ENCODE assay signal across 26 cellular contexts in the genomic region with DNA sequence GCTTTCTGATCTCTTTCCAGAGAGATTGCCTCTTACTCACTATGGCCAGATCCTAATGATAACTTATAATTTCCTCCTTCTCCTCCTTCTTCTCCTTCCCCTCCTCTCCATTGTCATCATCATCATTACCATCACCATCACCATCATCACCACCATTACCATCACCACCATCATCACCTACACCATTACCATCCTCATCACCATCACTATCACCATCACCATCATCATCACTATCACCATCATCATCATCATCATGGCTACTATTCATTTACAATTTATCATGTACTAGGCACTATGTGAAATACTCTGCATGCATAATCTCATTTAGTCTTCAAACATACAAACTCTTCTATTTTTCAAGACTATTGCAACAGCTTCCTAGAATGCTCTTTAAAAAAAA.
DNase-seq lines count a peak whose midpoint lies in the region; ATAC-seq, FAIRE-seq and TF ChIP-seq lines count a peak whose summit lies in the region.
"Had no signal": no experiment of that assay in that cellular context is flagged by ENCODE, and none has a peak within 500 bp of the region (broad histone marks: within the 10 kb centered on the region; RNA-seq: fewer than 3 reads in every experiment).

No MANE protein-coding gene starts in this region.

- H3K4me3 Mint-ChIP-seq in neural progenitor cell: peak overlapping the region; percentile 4
- H3K4me3 Mint-ChIP-seq: CD14-positive monocyte; CD4-positive, alpha-beta memory T cell; CD4-positive, CD25-positive, alpha-beta regulatory T cell; CD8-positive, alpha-beta memory T cell had no signal

- H2BK120ac ChIP-seq in H1 (replicated peaks; ENCODE audit: low read depth, low read length): no peak overlapping the region

- TF ChIP-seq CTCF in HEK293 (tag by site-specific recombination; IDR thresholded peaks at IDR 0.05): no peak
- TF ChIP-seq CTCF in H1 (IDR thresholded peaks at IDR 0.05; ENCODE audit: control extremely low read depth in 1 of 3, insufficient read depth in 1 of 3, low read depth in 1 of 3, low read length in 3 of 3): no peak
- no peak for TF ChIP-seq CTCF in neural progenitor cell (IDR thresholded peaks at IDR 0.05)
- TF ChIP-seq CTCF in lower lobe of right lung (IDR thresholded peaks at IDR 0.05): no peak
- no peak for TF ChIP-seq CTCF in WERI-Rb-1 (IDR thresholded peaks at IDR 0.05; ENCODE audit: low read depth, low read length)

- no peak overlapping the region for H2AFZ ChIP-seq in H1 (ENCODE audit: low read length)
- no peak overlapping the region for H2AFZ ChIP-seq in neural progenitor cell (replicated peaks)

- no peak overlapping the region for H3K23ac ChIP-seq in H1 (ENCODE audit: insufficient read length)

- no peak overlapping the region for H2AK5ac ChIP-seq in H1 (ENCODE audit: low read depth, low read length)

- DNase-seq in H1 (ENCODE audit: low read depth in 1 of 2, low spot score in 2 of 2) (no peak), neural progenitor cell (ENCODE audit: low spot score) (no peak), lower lobe of right lung (no peak), WERI-Rb-1 (no peak)
- DNase-seq: 8988T; ACHN; BE2C; C1 segment of cervical spinal cord; CD4-positive, alpha-beta memory T cell; CD4-positive, CD25-positive, alpha-beta regulatory T cell; CD8-positive, alpha-beta memory T cell; COR-L47; DMS 273 treated with DMSO at 0.1 percent for 48 hours; DMS153; DMS53; DMS79; DND-41; EL; GDM1 had no signal

- H2BK15ac ChIP-seq in H1 (ENCODE audit: low read length): no peak overlapping the region

- H3K9ac ChIP-seq in H1 (replicated peaks in 1 of 4; ENCODE audit: extremely low read depth in 1 of 4, low read depth in 3 of 4, low read length in 3 of 4): no peak overlapping the region
- no peak overlapping the region for H3K9ac ChIP-seq in neural progenitor cell
- H3K9ac ChIP-seq: BLaER1 had no signal

- no peak for TF ChIP-seq EP300 in H1 (IDR thresholded peaks at IDR 0.05; ENCODE audit: borderline replicate concordance in 1 of 2, low read depth in 2 of 2, low read length in 2 of 2)

- no peak for ATAC-seq in lower lobe of right lung
- ATAC-seq: GM12878 had no signal

- no peak overlapping the region for H3K4ac ChIP-seq in H1 (replicated peaks; ENCODE audit: insufficient read length, low read depth, low read length)

- no peak overlapping the region for H3K4me2 ChIP-seq in H1 (ENCODE audit: insufficient read depth in 1 of 2, low read depth in 2 of 2, low read length in 2 of 2)
- H3K4me2 ChIP-seq in neural progenitor cell: no peak overlapping the region
- H3K4me2 ChIP-seq: BLaER1 had no signal

- no peak overlapping the region for H4K8ac ChIP-seq in H1 (ENCODE audit: extremely low read depth, insufficient read depth, low read length)

- no peak for TF ChIP-seq POLR2A in H1 (IDR thresholded peaks at IDR 0.05; ENCODE audit: control extremely low read depth in 1 of 2, low read depth in 2 of 2, low read length in 2 of 2)

- H3K56ac ChIP-seq in H1 (replicated peaks; ENCODE audit: insufficient read length, low read depth, low read length): peak overlapping the region; percentile 26

- no peaks in the 10 kb centered on the region for H4K20me1 ChIP-seq in H1 (replicated peaks in 1 of 2; ENCODE audit: control insufficient read depth in 1 of 2, insufficient read depth in 2 of 2, low read length in 2 of 2)
- no peaks in the 10 kb centered on the region for H4K20me1 ChIP-seq in neural progenitor cell (ENCODE audit: low read depth)
- H4K20me1 ChIP-seq: BLaER1 had no signal

- no peak overlapping the region for H4K5ac ChIP-seq in H1 (ENCODE audit: insufficient read length, low read depth, low read length)

- no peak overlapping the region for H3K18ac ChIP-seq in H1 (ENCODE audit: extremely low read depth, low read length)

- FAIRE-seq in H1 (lab: Jason Lieb, UNC): no peak
- FAIRE-seq: A204.1, GM12878, GM12892, GM18507 had no signal

- H2BK20ac ChIP-seq in H1 (ENCODE audit: low read length): no peak overlapping the region

- H3K27me3 Mint-ChIP-seq in neural progenitor cell (ENCODE audit: insufficient read depth, low read depth): peaks cover 5% of the 10 kb centered on the region

- H2BK12ac ChIP-seq in H1 (ENCODE audit: low read depth, low read length): no peak overlapping the region

- TF ChIP-seq RAD21 in H1 (IDR thresholded peaks at IDR 0.05 in 1 of 2, conservative IDR thresholded peaks at IDR 0.05 in 1 of 2; ENCODE audit: low read depth in 2 of 2, low read length in 2 of 2): no peak

- peaks cover 3% of the 10 kb centered on the region; the same call in 1 of the 2 replicates for H3K23me2 ChIP-seq in H1 (ENCODE audit: low read depth, low read length)

- no peaks in the 10 kb centered on the region for H3F3A ChIP-seq in neural progenitor cell (ENCODE audit: low read depth)

- H3K14ac ChIP-seq in H1 (ENCODE audit: insufficient read length): no peak overlapping the region

- CTCF ChIA-PET in HEK293 (lab: Yijun Ruan, JAX) (no interaction called here), H1 (lab: Charles Lee; ENCODE audit: partially characterized antibody) (interaction anchor here (1.3 kb wide), 1 partner anchor 15 kb away, joined by 4 read pairs; no protein-coding TSS in a partner anchor)

- no peaks in the 10 kb centered on the region for H3K36me3 Mint-ChIP-seq in neural progenitor cell
- H3K36me3 Mint-ChIP-seq: CD14-positive monocyte; CD4-positive, alpha-beta memory T cell; CD4-positive, CD25-positive, alpha-beta regulatory T cell; CD8-positive, alpha-beta memory T cell had no signal

- H3K27ac ChIP-seq in HEK293 (ENCODE audit: extremely low read depth, low read depth, low read length): no peak overlapping the region
- no peak overlapping the region for H3K27ac ChIP-seq in H1 (ENCODE audit: low read depth, low read length)
- no peak overlapping the region for H3K27ac ChIP-seq in neural progenitor cell
- no peak overlapping the region for H3K27ac ChIP-seq in lower lobe of right lung
- H3K27ac ChIP-seq in WERI-Rb-1: no peak overlapping the region
- H3K27ac ChIP-seq: BLaER1 had no signal

- no peak overlapping the region for H3K27ac Mint-ChIP-seq in neural progenitor cell
- H3K27ac Mint-ChIP-seq: CD14-positive monocyte; CD4-positive, alpha-beta memory T cell; CD4-positive, CD25-positive, alpha-beta regulatory T cell; CD8-positive, alpha-beta memory T cell had no signal

- H3K4me1 ChIP-seq in HEK293 (ENCODE audit: control insufficient read depth, insufficient read depth, low read length) (no peaks in the 10 kb centered on the region), H1 (replicated peaks in 1 of 4; ENCODE audit: control insufficient read depth in 3 of 4, insufficient read depth in 4 of 4, low read length in 3 of 4) (no peaks in the 10 kb centered on the region), neural progenitor cell (no peaks in the 10 kb centered on the region), lower lobe of right lung (no peaks in the 10 kb centered on the region)
- H3K4me1 ChIP-seq: BE2C, BLaER1 had no signal

- H3K9me3 ChIP-seq in HEK293 (ENCODE audit: control insufficient read depth, insufficient read depth, low read depth, low read length): no peaks in the 10 kb centered on the region
- H3K9me3 ChIP-seq in H1 (ENCODE audit: insufficient read depth in 2 of 2, low read depth in 1 of 2, low read length in 1 of 2): no peaks in the 10 kb centered on the region
- H3K9me3 ChIP-seq in neural progenitor cell (ENCODE audit: low read depth): no peaks in the 10 kb centered on the region
- no peaks in the 10 kb centered on the region for H3K9me3 ChIP-seq in lower lobe of right lung
- no peaks in the 10 kb centered on the region for H3K9me3 ChIP-seq in WERI-Rb-1 (ENCODE audit: severe bottlenecking)
- H3K9me3 ChIP-seq: BE2C, BLaER1 had no signal

- H3K4me3 ChIP-seq in HEK293 (ENCODE audit: low read depth, low read length) (no peak overlapping the region), H1 (ENCODE audit: extremely low read depth in 1 of 4, insufficient read depth in 2 of 4, low read depth in 3 of 4, low read length in 4 of 4) (no peak overlapping the region), neural progenitor cell (no peak overlapping the region), lower lobe of right lung (no peak overlapping the region), WERI-Rb-1 (ENCODE audit: low read depth, low read length) (no peak overlapping the region)
- H3K4me3 ChIP-seq: BLaER1, GM12878 had no signal

- intact Hi-C loops in lower lobe of right lung (cut with DNase I): no loop called here

- no peaks in the 10 kb centered on the region for H3K79me1 ChIP-seq in H1 (ENCODE audit: low read depth, low read length)

- no peaks in the 10 kb centered on the region for H3K79me2 ChIP-seq in H1 (ENCODE audit: control insufficient read depth in 1 of 2, insufficient read depth in 2 of 2, low read length in 2 of 2)
- no peaks in the 10 kb centered on the region for H3K79me2 ChIP-seq in neural progenitor cell (ENCODE audit: low read depth)

- H3K4me1 Mint-ChIP-seq in neural progenitor cell: peaks cover 2% of the 10 kb centered on the region
- H3K4me1 Mint-ChIP-seq: CD14-positive monocyte; CD4-positive, alpha-beta memory T cell; CD4-positive, CD25-positive, alpha-beta regulatory T cell; CD8-positive, alpha-beta memory T cell had no signal

- H3K36me3 ChIP-seq in HEK293 (ENCODE audit: control insufficient read depth in 2 of 2, insufficient read depth in 1 of 2, low read length in 2 of 2): no peaks in the 10 kb centered on the region
- H3K36me3 ChIP-seq in H1 (ENCODE audit: control insufficient read depth in 2 of 4, insufficient read depth in 4 of 4, low read length in 3 of 4): no peaks in the 10 kb centered on the region
- H3K36me3 ChIP-seq in neural progenitor cell: no peaks in the 10 kb centered on the region
- no peaks in the 10 kb centered on the region for H3K36me3 ChIP-seq in lower lobe of right lung
- H3K36me3 ChIP-seq in WERI-Rb-1: no peaks in the 10 kb centered on the region
- H3K36me3 ChIP-seq: BE2C, BLaER1 had no signal

- no peak overlapping the region for H2BK5ac ChIP-seq in H1 (ENCODE audit: low read depth, low read length)

- H3K27me3 ChIP-seq in H1 (replicated peaks in 1 of 4; ENCODE audit: control insufficient read depth in 3 of 4, extremely low read depth in 1 of 4, insufficient read depth in 3 of 4, low read length in 3 of 4) (no peaks in the 10 kb centered on the region; a peak in 1 of 7 replicates), neural progenitor cell (no peaks in the 10 kb centered on the region), lower lobe of right lung (ENCODE audit: low read depth) (no peaks in the 10 kb centered on the region), WERI-Rb-1 (ENCODE audit: insufficient read depth, low read depth, severe bottlenecking) (no peaks in the 10 kb centered on the region)
- H3K27me3 ChIP-seq: BE2C, BLaER1 had no signal

- no peaks in the 10 kb centered on the region for H3K9me3 Mint-ChIP-seq in neural progenitor cell

- POLR2A ChIA-PET in HEK293 (lab: Yijun Ruan, JAX) (no interaction called here), H1 (lab: Charles Lee; ENCODE audit: partially characterized antibody) (no interaction called here)

- H4K91ac ChIP-seq in H1 (replicated peaks; ENCODE audit: insufficient read length, low read length): no peak overlapping the region
